ENCODE assay signal across 20 cellular contexts in genomic region chr22:49600452-49600847, GRCh38.
"Had no signal": no experiment of that assay in that cellular context is flagged by ENCODE, and none has a peak within 500 bp of the region (broad histone marks: within the 10 kb centered on the region; RNA-seq: fewer than 3 reads in every experiment).

No MANE protein-coding gene starts in this region.

- FAIRE-seq: K562 had no signal

- H3K4me3 ChIP-seq: cardiac muscle cell, K562 had no signal

- DNase-seq: activated CD4-positive, alpha-beta T cell treated with anti-CD3 and anti-CD28 coated beads for 4 hours; activated naive CD4-positive, alpha-beta T cell treated with Interleukin-2 at 50 U/mL for 16 hours; activated T-cell treated with anti-CD3 and anti-CD28 coated beads, Interleukin-2, amount 50 U/mL, for 4 hours; brain microvascular endothelial cell; Kasumi-1; NCI-H1048; NCI-H146; NCI-H1930; NCI-H2107; NCI-H345; NCI-H510A; NCI-H69; NK-92 treated with Interleukin-12 subunit alpha and Interleukin-12 subunit beta, amount 100 ng/mL, for 24 hours; OCI-M1; SHP77 treated with DMSO at 0.1 percent for 48 hours had no signal

- H3K27ac ChIP-seq: brain microvascular endothelial cell, cardiac muscle cell, RWPE1 had no signal

- ATAC-seq: activated CD4-positive, CD25-positive, alpha-beta regulatory T cell treated with anti-CD3 and anti-CD28 coated beads, Interleukin-2, amount 50 U/mL, for 24 hours; K562; Panc1 had no signal

- H3K36me3 ChIP-seq: brain microvascular endothelial cell, cardiac muscle cell had no signal

- H3K27me3 ChIP-seq: brain microvascular endothelial cell, cardiac muscle cell had no signal
